ENCODE assay signal across 8 cellular contexts in the genomic region with DNA sequence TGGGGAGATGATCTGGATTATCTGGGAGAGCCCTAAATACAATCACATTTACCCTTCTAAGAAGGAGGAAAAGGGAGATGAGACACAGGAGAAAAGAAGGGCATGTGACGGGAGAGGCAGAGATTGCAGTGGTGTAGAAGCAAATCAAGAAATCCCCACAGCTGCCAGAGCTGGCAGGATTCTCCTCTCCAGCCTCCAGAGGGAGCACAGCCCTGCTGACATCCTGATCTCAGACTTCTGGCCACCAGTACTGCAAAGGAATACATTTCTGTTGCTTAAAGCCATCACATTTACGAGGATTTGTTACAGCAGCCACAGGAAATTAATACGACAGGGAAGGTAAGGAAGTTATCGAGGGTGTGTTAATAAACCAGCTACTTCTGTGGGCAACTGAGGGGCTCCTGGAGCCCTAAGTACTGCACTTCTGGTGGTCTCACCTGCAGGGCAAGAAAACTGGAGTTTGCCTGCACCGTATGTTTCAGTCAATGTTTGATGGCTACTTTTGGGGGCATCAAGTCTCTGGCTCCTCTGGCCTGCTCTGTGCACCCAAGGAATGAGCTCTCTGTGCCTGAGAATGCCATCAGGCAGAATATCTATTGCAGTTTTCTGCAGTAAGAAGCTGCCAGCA. TPM values are rescaled to one million over a fixed set of nuclear protein-coding genes. Genes with fewer than 3 reads are reported as not detected.
DNase-seq lines count a peak whose midpoint lies in the region; ATAC-seq and TF ChIP-seq lines count a peak whose summit lies in the region.

No MANE protein-coding gene starts in this region.

- ATAC-seq in gastroesophageal sphincter: no peak
- ATAC-seq in psoas muscle: peak; percentile 90 to 98 (median 92)
- no peak for ATAC-seq in HG02938 (IDR thresholded peaks at IDR 0.05; ENCODE audit: unreplicated experiment)
- no peak for ATAC-seq in GM19397 (IDR thresholded peaks at IDR 0.05; ENCODE audit: unreplicated experiment)

- CTCF ChIA-PET in activated naive CD4-positive, alpha-beta T cell treated with anti-CD3 and anti-CD28 coated beads, Interleukin-2, amount 10 ng/mL, durations not matched to agents 7 days and 5 days (lab: Charles Lee): no interaction called here

- no peaks in the 10 kb centered on the region for H3K9me3 Mint-ChIP-seq in activated naive CD4-positive, alpha-beta T cell treated with anti-CD3 and anti-CD28 coated beads, Interleukin-2, amount 10 ng/mL, durations not matched to agents 7 days and 5 days

- H3K27me3 ChIP-seq in GM23248 (replicated peaks; ENCODE audit: insufficient read depth): no peaks in the 10 kb centered on the region; the same call in none of the 2 replicates
- H3K27me3 ChIP-seq in gastroesophageal sphincter: peaks cover 4% of the 10 kb centered on the region
- no peaks in the 10 kb centered on the region for H3K27me3 ChIP-seq in psoas muscle (ENCODE audit: insufficient read depth in 3 of 3, low read length in 2 of 3)

- H3K9me3 ChIP-seq in GM23248 (ENCODE audit: low read depth): no peaks in the 10 kb centered on the region
- H3K9me3 ChIP-seq in gastroesophageal sphincter: peaks cover 0 to 21% (median 0%) of the 10 kb centered on the region in 3 donors
- no peaks in the 10 kb centered on the region for H3K9me3 ChIP-seq in psoas muscle

- no peaks in the 10 kb centered on the region for H3K36me3 Mint-ChIP-seq in activated naive CD4-positive, alpha-beta T cell treated with anti-CD3 and anti-CD28 coated beads, Interleukin-2, amount 10 ng/mL, durations not matched to agents 7 days and 5 days

- H3K4me2 ChIP-seq in GM23248 (ENCODE audit: unreplicated experiment): no peak overlapping the region

- H3K9ac ChIP-seq in GM23248: no peak overlapping the region

- intact Hi-C loops in psoas muscle (cut with DNase I): loop anchor here in 1 of 2 donors (10.0 kb wide), 1 partner anchor 461 kb away; no protein-coding TSS in a partner anchor

- no peak overlapping the region for H3K27ac Mint-ChIP-seq in activated naive CD4-positive, alpha-beta T cell treated with anti-CD3 and anti-CD28 coated beads, Interleukin-2, amount 10 ng/mL, durations not matched to agents 7 days and 5 days

- no peaks in the 10 kb centered on the region for H3K79me2 ChIP-seq in GM23248 (ENCODE audit: insufficient read depth)

- H3K36me3 ChIP-seq in GM23248 (ENCODE audit: low read depth) (no peaks in the 10 kb centered on the region), gastroesophageal sphincter (no peaks in the 10 kb centered on the region), psoas muscle (ENCODE audit: insufficient read depth in 1 of 2, low read depth in 1 of 2) (no peaks in the 10 kb centered on the region)

- TF ChIP-seq EP300 in gastroesophageal sphincter (IDR thresholded peaks at IDR 0.05): no peak

- no peaks in the 10 kb centered on the region for H3K4me1 Mint-ChIP-seq in activated naive CD4-positive, alpha-beta T cell treated with anti-CD3 and anti-CD28 coated beads, Interleukin-2, amount 10 ng/mL, durations not matched to agents 7 days and 5 days

- H2AFZ ChIP-seq in GM23248: no peak overlapping the region

- in situ Hi-C loops in GM23248 (cut with MboI): no loop called here

- DNase-seq in GM23248 (peak; percentile 84), RPMI7951 (ENCODE audit: low read depth) (peak; percentile 70), psoas muscle (peak; percentile 25 to 69), NCI-H2029 treated with DMSO at 0.1 percent for 48 hours (lab: John Stamatoyannopoulos, UW) (no peak)
- no peak for DNase-seq in activated naive CD4-positive, alpha-beta T cell treated with anti-CD3 and anti-CD28 coated beads, Interleukin-2, amount 10 ng/mL, durations not matched to agents 7 days and 5 days

- H3K27me3 Mint-ChIP-seq in activated naive CD4-positive, alpha-beta T cell treated with anti-CD3 and anti-CD28 coated beads, Interleukin-2, amount 10 ng/mL, durations not matched to agents 7 days and 5 days: no peaks in the 10 kb centered on the region

- no peak for TF ChIP-seq POLR2A in gastroesophageal sphincter (IDR thresholded peaks at IDR 0.05)

- 25 to 26% methylated on average over 5 of the region's 5 CpGs for WGBS in GM23248 (ENCODE audit: low coverage in 1 of 2, low lambda C conversion rate in 2 of 2, missing lambda C conversion rate in 2 of 2), 2 experiments
- 4 to 67% methylated on average over 1 to 4 of the region's 5 CpGs for WGBS in gastroesophageal sphincter (ENCODE audit: low coverage in 1 of 2), 2 donors
- 8 to 17% (median 13%) methylated on average over 5 of the region's 5 CpGs for WGBS in psoas muscle, 3 donors

- TF ChIP-seq CTCF in gastroesophageal sphincter (IDR thresholded peaks at IDR 0.05) (peak in 3 of 4 experiments; percentile 24 to 61 (median 37)), psoas muscle (IDR thresholded peaks at IDR 0.05) (peak; percentile 71)

- H3K27ac ChIP-seq in GM23248: no peak overlapping the region
- H3K27ac ChIP-seq in gastroesophageal sphincter: no peak overlapping the region
- H3K27ac ChIP-seq in psoas muscle: no peak overlapping the region

- no peak overlapping the region for H3K4me3 Mint-ChIP-seq in activated naive CD4-positive, alpha-beta T cell treated with anti-CD3 and anti-CD28 coated beads, Interleukin-2, amount 10 ng/mL, durations not matched to agents 7 days and 5 days

- H4K20me1 ChIP-seq in GM23248 (ENCODE audit: insufficient read depth): no peaks in the 10 kb centered on the region

- H3K4me3 ChIP-seq in GM23248 (no peak overlapping the region), gastroesophageal sphincter (no peak overlapping the region), psoas muscle (no peak overlapping the region)

- H3K9me2 ChIP-seq in GM23248 (ENCODE audit: insufficient read depth): no peaks in the 10 kb centered on the region

- H3F3A ChIP-seq in GM23248 (ENCODE audit: insufficient read depth): no peaks in the 10 kb centered on the region

- H3K4me1 ChIP-seq in GM23248 (ENCODE audit: insufficient read depth) (no peaks in the 10 kb centered on the region), gastroesophageal sphincter (no peaks in the 10 kb centered on the region), psoas muscle (peaks cover 8% of the 10 kb centered on the region)

RNA-seq across cellular contexts. Expression of gene CDH13, which starts 22.9 kb away (rescaled TPM):
- total RNA-seq in GM23248 (2014; rRNA removed; shearing (Covaris generic)): 51.0 and 81.2 TPM in 2 replicates
- 52.8 and 53.6 TPM in 2 replicates for polyA plus RNA-seq in GM23248 (2016; fragmentation: Nextera tagmentation; extraction: Ambion mirVana)
- 54.6 and 65.6 TPM in 2 replicates for total RNA-seq in RPMI7951 (2014; rRNA removed; shearing (Covaris generic))
- total RNA-seq in gastroesophageal sphincter: 10 to 100 TPM in 2 of 4 donors, 1 to 10 TPM in 2; 4.2 to 22.3 (median 11.4) TPM
- total RNA-seq in psoas muscle: 10 to 100 TPM; 22.8 to 30.7 (median 29.5) TPM
- polyA plus RNA-seq in psoas muscle: 10 to 100 TPM in 2 of 3 donors, 1 to 10 TPM in 1; 6.1 to 14.0 (median 13.8) TPM

Comparison
In these comparisons a context has a peak if more than half of its experiments do, and no peak if none do; other contexts are left out.
1. DNase-seq: peak in GM23248 (single experiment), RPMI7951 (single experiment) and psoas muscle (2 of 2); none in activated naive CD4-positive, alpha-beta T cell treated with anti-CD3 and anti-CD28 coated beads, Interleukin-2, amount 10 ng/mL, durations not matched to agents 7 days and 5 days (single experiment) and NCI-H2029 treated with DMSO at 0.1 percent for 48 hours (single experiment).
2. ATAC-seq: peak in psoas muscle (4 of 4); none in gastroesophageal sphincter (single experiment), HG02938 (single experiment) and GM19397 (single experiment).